22 cellular contexts compared by ENCODE assay signal in genomic region chr1:1204425-1204920, GRCh38. TPM values are rescaled to one million over a fixed set of nuclear protein-coding genes. Genes with fewer than 3 reads are reported as not detected.
DNase-seq lines count a peak whose midpoint lies in the region; ATAC-seq lines count a peak whose summit lies in the region.
"Had no signal": no experiment of that assay in that cellular context is flagged by ENCODE, and none has a peak within 500 bp of the region (broad histone marks: within the 10 kb centered on the region; RNA-seq: fewer than 3 reads in every experiment).

No MANE protein-coding gene starts in this region.

- H3K9me3 ChIP-seq in CD4-positive, CD25-positive, alpha-beta regulatory T cell (ENCODE audit: control insufficient read depth in 2 of 2, low read length in 2 of 2): no peaks in the 10 kb centered on the region
- H3K9me3 ChIP-seq: pancreas, thyroid gland had no signal

- no peaks in the 10 kb centered on the region for H3K27me3 Mint-ChIP-seq in activated T-cell treated with anti-CD3 and anti-CD28 coated beads, Interleukin-2, amount 50 U/mL, for 4 hours (ENCODE audit: low read depth)
- peaks cover 7% of the 10 kb centered on the region for H3K27me3 Mint-ChIP-seq in CD4-positive, CD25-positive, alpha-beta regulatory T cell
- H3K27me3 Mint-ChIP-seq in activated T-helper 1 cell treated with anti-CD3 and anti-CD28 coated beads, Interleukin-12 subunit alpha, Interleukin-12 subunit beta, Interleukin-2, Interleukin-4 antibody, amounts not matched to agents 30 ng/mL and 10 ng/mL and 1 ng/mL, durations not matched to agents 14 hours and 24 hours and 36 hours (ENCODE audit: insufficient read depth): no peaks in the 10 kb centered on the region
- peaks cover 10% of the 10 kb centered on the region for H3K27me3 Mint-ChIP-seq in memory B cell
- H3K27me3 Mint-ChIP-seq: CD4-positive, alpha-beta T cell; naive thymus-derived CD4-positive, alpha-beta T cell had no signal

- H3K4me3 Mint-ChIP-seq in activated T-cell treated with anti-CD3 and anti-CD28 coated beads, Interleukin-2, amount 50 U/mL, for 4 hours: peak overlapping the region; percentile 80
- H3K4me3 Mint-ChIP-seq in CD4-positive, CD25-positive, alpha-beta regulatory T cell: peak overlapping the region in 3 of 4 donors; percentile 31 to 81 (median 63)
- peak overlapping the region; percentile 86 for H3K4me3 Mint-ChIP-seq in activated T-helper 1 cell treated with anti-CD3 and anti-CD28 coated beads, Interleukin-12 subunit alpha, Interleukin-12 subunit beta, Interleukin-2, Interleukin-4 antibody, amounts not matched to agents 30 ng/mL and 10 ng/mL and 1 ng/mL, durations not matched to agents 14 hours and 24 hours and 36 hours
- peak overlapping the region; percentile 39 for H3K4me3 Mint-ChIP-seq in memory B cell
- H3K4me3 Mint-ChIP-seq: CD4-positive, alpha-beta T cell; GM23338 had no signal

- no peaks in the 10 kb centered on the region for H3K36me3 Mint-ChIP-seq in activated T-cell treated with anti-CD3 and anti-CD28 coated beads, Interleukin-2, amount 50 U/mL, for 4 hours (ENCODE audit: insufficient read depth)
- H3K36me3 Mint-ChIP-seq in CD4-positive, CD25-positive, alpha-beta regulatory T cell: no peaks in the 10 kb centered on the region
- peaks cover 10% of the 10 kb centered on the region for H3K36me3 Mint-ChIP-seq in activated T-helper 1 cell treated with anti-CD3 and anti-CD28 coated beads, Interleukin-12 subunit alpha, Interleukin-12 subunit beta, Interleukin-2, Interleukin-4 antibody, amounts not matched to agents 30 ng/mL and 10 ng/mL and 1 ng/mL, durations not matched to agents 14 hours and 24 hours and 36 hours (ENCODE audit: low read depth)
- no peaks in the 10 kb centered on the region for H3K36me3 Mint-ChIP-seq in memory B cell

- intact Hi-C loops in activated T-helper 1 cell treated with anti-CD3 and anti-CD28 coated beads, Interleukin-12 subunit alpha, Interleukin-12 subunit beta, Interleukin-2, Interleukin-4 antibody, amounts not matched to agents 30 ng/mL and 10 ng/mL and 1 ng/mL, durations not matched to agents 14 hours and 24 hours and 36 hours (cut with micrococcal nuclease): no loop called here

- H3K4me1 ChIP-seq in CD4-positive, CD25-positive, alpha-beta regulatory T cell (ENCODE audit: control insufficient read depth, insufficient read depth, low read length, poor library complexity, severe bottlenecking): peaks cover 58% of the 10 kb centered on the region
- H3K4me1 ChIP-seq: pancreas had no signal

- H3K27me3 ChIP-seq in CD4-positive, CD25-positive, alpha-beta regulatory T cell (ENCODE audit: control insufficient read depth, insufficient read depth, low read length): no peaks in the 10 kb centered on the region
- H3K27me3 ChIP-seq: pancreas, thyroid gland had no signal

- no peak for ATAC-seq in activated T-cell treated with anti-CD3 and anti-CD28 coated beads, Interleukin-2, amount 50 U/mL, for 4 hours
- ATAC-seq in CD4-positive, CD25-positive, alpha-beta regulatory T cell (ENCODE audit: low read depth in 2 of 2): no peak
- no peak for ATAC-seq in memory B cell (ENCODE audit: low read depth)
- no peak for ATAC-seq in GM21619 (IDR thresholded peaks at IDR 0.05; ENCODE audit: unreplicated experiment)
- ATAC-seq: GM23338; naive thymus-derived CD4-positive, alpha-beta T cell; pancreas had no signal

- H3K4me1 Mint-ChIP-seq in activated T-cell treated with anti-CD3 and anti-CD28 coated beads, Interleukin-2, amount 50 U/mL, for 4 hours (ENCODE audit: low read depth): peaks cover 27% of the 10 kb centered on the region
- H3K4me1 Mint-ChIP-seq in CD4-positive, CD25-positive, alpha-beta regulatory T cell: peaks cover 0 to 29% (median 11%) of the 10 kb centered on the region in 4 donors
- peaks cover 21% of the 10 kb centered on the region for H3K4me1 Mint-ChIP-seq in activated T-helper 1 cell treated with anti-CD3 and anti-CD28 coated beads, Interleukin-12 subunit alpha, Interleukin-12 subunit beta, Interleukin-2, Interleukin-4 antibody, amounts not matched to agents 30 ng/mL and 10 ng/mL and 1 ng/mL, durations not matched to agents 14 hours and 24 hours and 36 hours (ENCODE audit: low read depth)
- H3K4me1 Mint-ChIP-seq in memory B cell: peaks cover 21% of the 10 kb centered on the region
- H3K4me1 Mint-ChIP-seq: GM23338 had no signal

- H3K4me3 ChIP-seq in CD4-positive, CD25-positive, alpha-beta regulatory T cell (ENCODE audit: low read depth, low read length): no peak overlapping the region
- H3K4me3 ChIP-seq: GM23338, K562, pancreas, thyroid gland had no signal

- no peaks in the 10 kb centered on the region for H3K36me3 ChIP-seq in CD4-positive, CD25-positive, alpha-beta regulatory T cell (ENCODE audit: control insufficient read depth, insufficient read depth, low read length)
- H3K36me3 ChIP-seq: pancreas, thyroid gland had no signal

- H3K9me3 Mint-ChIP-seq in activated T-cell treated with anti-CD3 and anti-CD28 coated beads, Interleukin-2, amount 50 U/mL, for 4 hours: no peaks in the 10 kb centered on the region
- no peaks in the 10 kb centered on the region for H3K9me3 Mint-ChIP-seq in CD4-positive, CD25-positive, alpha-beta regulatory T cell
- no peaks in the 10 kb centered on the region for H3K9me3 Mint-ChIP-seq in activated T-helper 1 cell treated with anti-CD3 and anti-CD28 coated beads, Interleukin-12 subunit alpha, Interleukin-12 subunit beta, Interleukin-2, Interleukin-4 antibody, amounts not matched to agents 30 ng/mL and 10 ng/mL and 1 ng/mL, durations not matched to agents 14 hours and 24 hours and 36 hours
- no peaks in the 10 kb centered on the region for H3K9me3 Mint-ChIP-seq in memory B cell
- H3K9me3 Mint-ChIP-seq: CD4-positive, alpha-beta T cell; GM23338; naive thymus-derived CD4-positive, alpha-beta T cell had no signal

- no peak for DNase-seq in activated T-cell treated with anti-CD3 and anti-CD28 coated beads, Interleukin-2, amount 50 U/mL, for 4 hours
- no peak for DNase-seq in activated T-cell treated with anti-CD3 and anti-CD28 coated beads for 4 hours
- DNase-seq in CD4-positive, CD25-positive, alpha-beta regulatory T cell: peak in 1 of 3 donors; percentile 1
- DNase-seq in activated T-helper 1 cell treated with anti-CD3 and anti-CD28 coated beads, Interleukin-12 subunit alpha, Interleukin-12 subunit beta, Interleukin-2, Interleukin-4 antibody, amounts not matched to agents 30 ng/mL and 10 ng/mL and 1 ng/mL, durations not matched to agents 14 hours and 24 hours and 36 hours (ENCODE audit: low spot score): no peak
- DNase-seq in memory B cell (ENCODE audit: low spot score in 2 of 2): no peak
- no peak for DNase-seq in NK-92 treated with Interleukin-12 subunit alpha and Interleukin-12 subunit beta, amount 100 ng/mL, for 24 hours (lab: John Stamatoyannopoulos, UW)
- no peak for DNase-seq in NCI-H446 treated with DMSO at 0.1 percent for 48 hours (lab: John Stamatoyannopoulos, UW)
- DNase-seq: activated gamma-delta T cell treated with Interleukin-2 at 50 U/mL for 16 hours, cerebellar nuclear complex, foreskin melanocyte, GDM1, mesendoderm, NCI-H146, thyroid gland had no signal

- peak overlapping the region in 1 of 3 donors; percentile 43 for H3K27ac Mint-ChIP-seq in CD4-positive, CD25-positive, alpha-beta regulatory T cell
- peak overlapping the region; percentile 63 for H3K27ac Mint-ChIP-seq in activated T-helper 1 cell treated with anti-CD3 and anti-CD28 coated beads, Interleukin-12 subunit alpha, Interleukin-12 subunit beta, Interleukin-2, Interleukin-4 antibody, amounts not matched to agents 30 ng/mL and 10 ng/mL and 1 ng/mL, durations not matched to agents 14 hours and 24 hours and 36 hours
- H3K27ac Mint-ChIP-seq in memory B cell: no peak overlapping the region
- H3K27ac Mint-ChIP-seq: CD4-positive, alpha-beta T cell; GM23338 had no signal

- H3K27ac ChIP-seq in CD4-positive, CD25-positive, alpha-beta regulatory T cell (ENCODE audit: insufficient read depth, low read length, poor library complexity, severe bottlenecking): peak overlapping the region; percentile 88
- H3K27ac ChIP-seq: pancreas, thyroid gland had no signal

RNA-seq across cellular contexts. Expression of gene TNFRSF18, which starts 1.9 kb away (rescaled TPM):
- total RNA-seq in activated T-cell treated with anti-CD3 and anti-CD28 coated beads, Interleukin-2, amount 50 U/mL, for 4 hours: 100 to 1,000 TPM; 102 to 212 (median 155) TPM
- total RNA-seq in CD4-positive, CD25-positive, alpha-beta regulatory T cell: 47.8 TPM
- 10 to 100 TPM; 17.4 to 54.5 (median 25.2) TPM for polyA plus RNA-seq in CD4-positive, CD25-positive, alpha-beta regulatory T cell
- total RNA-seq in activated T-helper 1 cell treated with anti-CD3 and anti-CD28 coated beads, Interleukin-12 subunit alpha, Interleukin-12 subunit beta, Interleukin-2, Interleukin-4 antibody, amounts not matched to agents 30 ng/mL and 10 ng/mL and 1 ng/mL, durations not matched to agents 14 hours and 24 hours and 36 hours: 350 and 356 TPM in 2 replicates

RNA-seq across cellular contexts. Expression of gene TNFRSF4, which starts 9.5 kb away (rescaled TPM):
- 100 to 1,000 TPM; 480 to 735 (median 495) TPM for total RNA-seq in activated T-cell treated with anti-CD3 and anti-CD28 coated beads, Interleukin-2, amount 50 U/mL, for 4 hours
- 65.8 TPM for total RNA-seq in CD4-positive, CD25-positive, alpha-beta regulatory T cell
- polyA plus RNA-seq in CD4-positive, CD25-positive, alpha-beta regulatory T cell: 10 to 100 TPM; 19.0 to 50.2 (median 32.2) TPM
- 788 and 811 TPM in 2 replicates for total RNA-seq in activated T-helper 1 cell treated with anti-CD3 and anti-CD28 coated beads, Interleukin-12 subunit alpha, Interleukin-12 subunit beta, Interleukin-2, Interleukin-4 antibody, amounts not matched to agents 30 ng/mL and 10 ng/mL and 1 ng/mL, durations not matched to agents 14 hours and 24 hours and 36 hours
- total RNA-seq: GM23338 had no signal
- polyA plus RNA-seq: GM23338 had no signal

RNA-seq across cellular contexts. Expression of gene SDF4, which starts 27.3 kb away (rescaled TPM):
- 100 to 1,000 TPM; 191 to 242 (median 193) TPM for total RNA-seq in activated T-cell treated with anti-CD3 and anti-CD28 coated beads, Interleukin-2, amount 50 U/mL, for 4 hours
- total RNA-seq in CD4-positive, CD25-positive, alpha-beta regulatory T cell: 165 TPM
- polyA plus RNA-seq in CD4-positive, CD25-positive, alpha-beta regulatory T cell: 100 to 1,000 TPM in 2 of 4 donors, 10 to 100 TPM in 2; 70.3 to 113 (median 91.6) TPM
- 202 TPM in 2 replicates for total RNA-seq in activated T-helper 1 cell treated with anti-CD3 and anti-CD28 coated beads, Interleukin-12 subunit alpha, Interleukin-12 subunit beta, Interleukin-2, Interleukin-4 antibody, amounts not matched to agents 30 ng/mL and 10 ng/mL and 1 ng/mL, durations not matched to agents 14 hours and 24 hours and 36 hours

RNA-seq across cellular contexts. Expression of gene B3GALT6, which starts 27.6 kb away (rescaled TPM):
- total RNA-seq in activated T-cell treated with anti-CD3 and anti-CD28 coated beads, Interleukin-2, amount 50 U/mL, for 4 hours: 10 to 100 TPM; 38.0 to 40.8 (median 39.0) TPM
- 10.0 TPM for total RNA-seq in CD4-positive, CD25-positive, alpha-beta regulatory T cell
- polyA plus RNA-seq in CD4-positive, CD25-positive, alpha-beta regulatory T cell: 10 to 100 TPM in 1 of 4 donors, 1 to 10 TPM in 3; 4.0 to 11.5 (median 7.3) TPM
- 45.9 and 46.3 TPM in 2 replicates for total RNA-seq in activated T-helper 1 cell treated with anti-CD3 and anti-CD28 coated beads, Interleukin-12 subunit alpha, Interleukin-12 subunit beta, Interleukin-2, Interleukin-4 antibody, amounts not matched to agents 30 ng/mL and 10 ng/mL and 1 ng/mL, durations not matched to agents 14 hours and 24 hours and 36 hours

RNA-seq across cellular contexts. Expression of gene TTLL10, which starts 30.8 kb away (rescaled TPM):
- not detected for total RNA-seq in activated T-cell treated with anti-CD3 and anti-CD28 coated beads, Interleukin-2, amount 50 U/mL, for 4 hours
- not detected for total RNA-seq in CD4-positive, CD25-positive, alpha-beta regulatory T cell
- not detected for polyA plus RNA-seq in CD4-positive, CD25-positive, alpha-beta regulatory T cell
- total RNA-seq in activated T-helper 1 cell treated with anti-CD3 and anti-CD28 coated beads, Interleukin-12 subunit alpha, Interleukin-12 subunit beta, Interleukin-2, Interleukin-4 antibody, amounts not matched to agents 30 ng/mL and 10 ng/mL and 1 ng/mL, durations not matched to agents 14 hours and 24 hours and 36 hours: 0.10 and 0.15 TPM in 2 replicates
- total RNA-seq: astrocyte, K562, kidney epithelial cell had no signal
- polyA plus RNA-seq: GM23338; K562; naive thymus-derived CD4-positive, alpha-beta T cell had no signal
